ENCODE assay signal across 1 cellular context in genomic region chr3:129524081-129524480, GRCh38.
TF ChIP-seq lines count a peak whose summit lies in the region.

No MANE protein-coding gene starts in this region.

TF ChIP-seq in IMR-90, 13 proteins besides CTCF, POLR2A, EP300 and RAD21 (continued from another document):
- no peak for TF ChIP-seq SMC3 (IDR thresholded peaks at IDR 0.05; ENCODE audit: low read depth, low read length)
TF ChIP-seq in IMR-90: peak in this region for 1.
